In genomic region chr10:73941300-73941699, GRCh38 we compare ENCODE assay signal across 9 cellular contexts. TPM values are rescaled to one million over a fixed set of nuclear protein-coding genes. Genes with fewer than 3 reads are reported as not detected.
DNase-seq lines count a peak whose midpoint lies in the region; ATAC-seq, FAIRE-seq and TF ChIP-seq lines count a peak whose summit lies in the region.
"Had no signal": no experiment of that assay in that cellular context is flagged by ENCODE, and none has a peak within 500 bp of the region (broad histone marks: within the 10 kb centered on the region; RNA-seq: fewer than 3 reads in every experiment).

No MANE protein-coding gene starts in this region.

- intact Hi-C loops in PC-3 (cut with micrococcal nuclease) = loop anchor here (1.0 to 10.0 kb wide), 10 partner anchors 16 to 286 kb away; partner anchors contain the start of gene SYNPO2L

- WGBS in H1 (ENCODE audit: extremely low coverage in 1 of 2, insufficient coverage in 1 of 2, insufficient read length in 1 of 2, insufficient replicate concordance in 2 of 2, low coverage in 1 of 2, low lambda C conversion rate in 2 of 2, missing lambda C conversion rate in 1 of 2), 2 experiments = 64% methylated on average over 2 of the region's 2 CpGs; no CpG with 5 or more reads in 1 of the 2 experiments

- POLR2A ChIA-PET in PC-3 (lab: Charles Lee; ENCODE audit: unreplicated experiment) = interaction anchor here (0.5 to 2.2 kb wide), 15 partner anchors 9 to 140 kb away, joined by 3 to 29 read pairs (median 3); partner anchors contain the start of gene VCL
- POLR2A ChIA-PET in H1 (lab: Charles Lee; ENCODE audit: partially characterized antibody) = interaction anchor here (0.8 to 5.1 kb wide), 9 partner anchors 13 to 197 kb away, joined by 3 to 25 read pairs (median 4); partner anchors contain the start of gene VCL

- no peak for FAIRE-seq in H1 (lab: Jason Lieb, UNC)

- H4K8ac ChIP-seq in H1 (ENCODE audit: extremely low read depth, insufficient read depth, low read length) = no peak overlapping the region

- no peak overlapping the region for H3K14ac ChIP-seq in H1 (ENCODE audit: insufficient read length)

- no peaks in the 10 kb centered on the region for H3K79me1 ChIP-seq in H1 (ENCODE audit: low read depth, low read length)

- H3K27me3 ChIP-seq in ACC112 (ENCODE audit: insufficient read depth, low read length) (no peaks in the 10 kb centered on the region), PC-3 (ENCODE audit: low read length) (no peaks in the 10 kb centered on the region), H1 (replicated peaks in 1 of 4; ENCODE audit: control insufficient read depth in 3 of 4, extremely low read depth in 1 of 4, insufficient read depth in 3 of 4, low read length in 3 of 4) (0 out of 7 replicates have a peak, but pooled peaks cover 0 to 2% (median 0%) of the 10 kb centered on the region in 4 experiments), neuron (ENCODE audit: insufficient read depth, low read length) (no peaks in the 10 kb centered on the region)

- TF ChIP-seq CTCF in PC-3 (conservative IDR thresholded peaks at IDR 0.05; ENCODE audit: low read depth, low read length) = 0 out of 2 replicates have a peak, but pooled peaks have one; percentile 26
- TF ChIP-seq CTCF in H1 (IDR thresholded peaks at IDR 0.05; ENCODE audit: control extremely low read depth in 1 of 3, insufficient read depth in 1 of 3, low read depth in 1 of 3, low read length in 3 of 3) = no peak

- H3K23me2 ChIP-seq in H1 (ENCODE audit: low read depth, low read length) = no peaks in the 10 kb centered on the region

- H4K20me1 ChIP-seq in PC-3 (ENCODE audit: low read length) (no peaks in the 10 kb centered on the region), H1 (replicated peaks in 1 of 2; ENCODE audit: control insufficient read depth in 1 of 2, insufficient read depth in 2 of 2, low read length in 2 of 2) (no peaks in the 10 kb centered on the region)

- 0 out of 2 replicates have a peak overlapping the region, but pooled peaks have one; percentile 2 for H3K27ac ChIP-seq in ACC112 (ENCODE audit: low read depth, low read length)
- peak overlapping the region; percentile 74 for H3K27ac ChIP-seq in PC-3 (ENCODE audit: low read length)
- H3K27ac ChIP-seq in H1 (ENCODE audit: low read depth, low read length) = no peak overlapping the region

- CTCF ChIA-PET in PC-3 (lab: Charles Lee) (interaction anchor here (0.5 to 6.4 kb wide), 43 partner anchors 9 to 178 kb away, joined by 3 to 317 read pairs (median 6); partner anchors contain the start of gene VCL), H1 (lab: Charles Lee; ENCODE audit: partially characterized antibody) (interaction anchor here (0.5 to 21.6 kb wide), 34 partner anchors 10 to 230 kb away, joined by 3 to 681 read pairs (median 6); partner anchors contain the start of gene PLAU)

- TF ChIP-seq EP300 in H1 (IDR thresholded peaks at IDR 0.05; ENCODE audit: borderline replicate concordance in 1 of 2, low read depth in 2 of 2, low read length in 2 of 2) = no peak

- H2AFZ ChIP-seq in ACC112 (ENCODE audit: low read length, unreplicated experiment) = peak overlapping the region; percentile 48
- H2AFZ ChIP-seq in PC-3 (ENCODE audit: low read length) = peak overlapping the region; percentile 69
- 0 out of 2 replicates have a peak overlapping the region, but pooled peaks have one; percentile 93 for H2AFZ ChIP-seq in H1 (ENCODE audit: low read length)
- H2AFZ ChIP-seq in neuron (ENCODE audit: low read depth, low read length) = peak overlapping the region; percentile 83

- H3K9me3 ChIP-seq in PC-3 (ENCODE audit: low read length) = no peaks in the 10 kb centered on the region
- H3K9me3 ChIP-seq in H1 (ENCODE audit: insufficient read depth in 2 of 2, low read depth in 1 of 2, low read length in 1 of 2) = peaks cover 9 to 12% of the 10 kb centered on the region in 2 experiments; a peak in 3 of 4 replicates
- H3K9me3 ChIP-seq in neuron (ENCODE audit: low read length) = peaks cover 2% of the 10 kb centered on the region

- peak overlapping the region; percentile 64 for H3K4me2 ChIP-seq in PC-3 (ENCODE audit: low read length)
- no peak overlapping the region for H3K4me2 ChIP-seq in H1 (ENCODE audit: insufficient read depth in 1 of 2, low read depth in 2 of 2, low read length in 2 of 2)

- H3K36me3 Mint-ChIP-seq in activated naive CD4-positive, alpha-beta T cell treated with anti-CD3 and anti-CD28 coated beads, Interleukin-2, amount 50 U/mL, for 72 hours = no peaks in the 10 kb centered on the region

- DNase-seq in PC-3 (peak; percentile 100), H1 (ENCODE audit: low read depth in 1 of 2, low spot score in 2 of 2) (no peak), Ammon's horn (ENCODE audit: low spot score) (no peak)
- DNase-seq in activated naive CD4-positive, alpha-beta T cell treated with anti-CD3 and anti-CD28 coated beads, Interleukin-2, amount 50 U/mL, for 72 hours (ENCODE audit: low spot score in 2 of 2) = no peak
- no peak for DNase-seq in stimulated activated naive CD4-positive, alpha-beta T cell treated with Interleukin-2 at 50 U/mL for 16 hours (lab: John Stamatoyannopoulos, UW)
- DNase-seq: SIG-M5 had no signal

- H2BK120ac ChIP-seq in H1 (replicated peaks; ENCODE audit: low read depth, low read length) = no peak overlapping the region

- H3K79me2 ChIP-seq in ACC112 (ENCODE audit: control insufficient read depth, insufficient read depth, low read length, unreplicated experiment) (no peaks in the 10 kb centered on the region), PC-3 (ENCODE audit: low read length) (no peaks in the 10 kb centered on the region), H1 (ENCODE audit: control insufficient read depth in 1 of 2, insufficient read depth in 2 of 2, low read length in 2 of 2) (no peaks in the 10 kb centered on the region)

- BruUV-seq in PC-3 (replicated peaks; lab: Mats Ljungman, UMichigan) = no TSS peak

- 0 out of 2 replicates have a peak overlapping the region, but pooled peaks have one; percentile 45 for H2BK12ac ChIP-seq in H1 (ENCODE audit: low read depth, low read length)

- H3K36me3 ChIP-seq in ACC112 (ENCODE audit: insufficient read depth, low read length) = no peaks in the 10 kb centered on the region
- no peaks in the 10 kb centered on the region for H3K36me3 ChIP-seq in PC-3 (ENCODE audit: low read depth, low read length)
- H3K36me3 ChIP-seq in H1 (ENCODE audit: control insufficient read depth in 2 of 4, insufficient read depth in 4 of 4, low read length in 3 of 4) = no peaks in the 10 kb centered on the region
- no peaks in the 10 kb centered on the region for H3K36me3 ChIP-seq in neuron (ENCODE audit: insufficient read depth, low read length)

- H3K4me1 ChIP-seq in ACC112 (ENCODE audit: control insufficient read depth, insufficient read depth, low read length, unreplicated experiment) = peaks cover 20% of the 10 kb centered on the region
- peaks cover 31% of the 10 kb centered on the region for H3K4me1 ChIP-seq in PC-3 (ENCODE audit: insufficient read depth, low read length)
- H3K4me1 ChIP-seq in H1 (replicated peaks in 1 of 4; ENCODE audit: control insufficient read depth in 3 of 4, insufficient read depth in 4 of 4, low read length in 3 of 4) = peaks cover 0 to 4% (median 2%) of the 10 kb centered on the region in 4 experiments; a peak in 3 of 7 replicates
- H3K4me1 ChIP-seq in neuron (ENCODE audit: insufficient read depth, low read length) = peaks cover 5% of the 10 kb centered on the region

- H3K18ac ChIP-seq in H1 (ENCODE audit: extremely low read depth, low read length) = no peak overlapping the region

- no peak for TF ChIP-seq POLR2A in H1 (IDR thresholded peaks at IDR 0.05; ENCODE audit: control extremely low read depth in 1 of 2, low read depth in 2 of 2, low read length in 2 of 2)

- no peak overlapping the region for H3K23ac ChIP-seq in H1 (ENCODE audit: insufficient read length)

- no peak overlapping the region for H2BK20ac ChIP-seq in H1 (ENCODE audit: low read length)

- H3K27ac Mint-ChIP-seq in activated naive CD4-positive, alpha-beta T cell treated with anti-CD3 and anti-CD28 coated beads, Interleukin-2, amount 50 U/mL, for 72 hours = peak overlapping the region in 1 of 2 donors; percentile 14

- no peak overlapping the region for H3K4ac ChIP-seq in H1 (replicated peaks; ENCODE audit: insufficient read length, low read depth, low read length)

- H3K4me3 ChIP-seq in ACC112 (ENCODE audit: low read depth, low read length) (peak overlapping the region; percentile 42; the same call in 1 of the 2 replicates), PC-3 (ENCODE audit: low read length) (peak overlapping the region; percentile 38), H1 (ENCODE audit: extremely low read depth in 1 of 4, insufficient read depth in 2 of 4, low read depth in 3 of 4, low read length in 4 of 4) (no peak overlapping the region), neuron (ENCODE audit: low read length) (peak overlapping the region; percentile 36)

- H4K91ac ChIP-seq in H1 (replicated peaks; ENCODE audit: insufficient read length, low read length) = no peak overlapping the region

- no peaks in the 10 kb centered on the region for H3K9me2 ChIP-seq in PC-3 (replicated peaks; ENCODE audit: low read length)

- TF ChIP-seq RAD21 in H1 (IDR thresholded peaks at IDR 0.05 in 1 of 2, conservative IDR thresholded peaks at IDR 0.05 in 1 of 2; ENCODE audit: low read depth in 2 of 2, low read length in 2 of 2) = no peak

- no peak overlapping the region for H2BK5ac ChIP-seq in H1 (ENCODE audit: low read depth, low read length)

- H2AK5ac ChIP-seq in H1 (ENCODE audit: low read depth, low read length) = no peak overlapping the region

- no peak overlapping the region for H4K5ac ChIP-seq in H1 (ENCODE audit: insufficient read length, low read depth, low read length)

- peak; percentile 86 for ATAC-seq in PC-3
- no peak for ATAC-seq in activated naive CD4-positive, alpha-beta T cell treated with anti-CD3 and anti-CD28 coated beads, Interleukin-2, amount 50 U/mL, for 72 hours
- no peak for ATAC-seq in GM19351 (IDR thresholded peaks at IDR 0.05; ENCODE audit: unreplicated experiment)

- peak overlapping the region; percentile 68 for H3K9ac ChIP-seq in PC-3 (ENCODE audit: low read length)
- H3K9ac ChIP-seq in H1 (replicated peaks in 1 of 4; ENCODE audit: extremely low read depth in 1 of 4, low read depth in 3 of 4, low read length in 3 of 4) = no peak overlapping the region

- no peaks in the 10 kb centered on the region for H3K9me3 Mint-ChIP-seq in activated naive CD4-positive, alpha-beta T cell treated with anti-CD3 and anti-CD28 coated beads, Interleukin-2, amount 50 U/mL, for 72 hours

- H3K56ac ChIP-seq in H1 (replicated peaks; ENCODE audit: insufficient read length, low read depth, low read length) = no peak overlapping the region

- H3F3A ChIP-seq in PC-3 (ENCODE audit: low read length, unreplicated experiment) = peaks cover 6% of the 10 kb centered on the region

- no peak overlapping the region for H2BK15ac ChIP-seq in H1 (ENCODE audit: low read length)

RNA-seq across cellular contexts. Expression of gene PLAU, which starts 30.4 kb away (rescaled TPM):
- 1,570 and 1,582 TPM in 2 replicates for total RNA-seq in PC-3 (2014; rRNA removed)
- total RNA-seq in H1 (2021; fragmentation: NEBNext Ultra II Directional; extraction: Animal tissue kit (Norgen Biotek cat#: 25700)) = 23.8 and 26.1 TPM in 2 replicates
- 15.8 and 16.2 TPM in 2 replicates for polyA plus RNA-seq in H1 (2011; rRNA removed)
- polyA plus RNA-seq in H1 (2011; cell fraction: cytosol; rRNA removed) = 19.5 TPM
- 21.1 TPM for polyA plus RNA-seq in H1 (2011; cell fraction: nucleus; rRNA removed)
- 19.7 to 29.1 TPM (median 26.3 TPM) in 4 replicates for polyA plus RNA-seq in H1 (2012, experiment 1 of 2)
- 23.8 TPM for polyA plus RNA-seq in H1 (2012, experiment 2 of 2)
- polyA plus RNA-seq in H1 (2013, experiment 1 of 2) = 30.9 TPM
- 32.5 TPM for polyA plus RNA-seq in H1 (2013, experiment 2 of 2)
- polyA minus RNA-seq in H1 (2011; rRNA and poly(A)+ RNA removed) = 9.7 and 10.8 TPM in 2 replicates
- 6.0 TPM for polyA minus RNA-seq in H1 (2011; cell fraction: cytosol; rRNA and poly(A)+ RNA removed)
- 4.4 TPM for polyA minus RNA-seq in H1 (2011; cell fraction: nucleus; rRNA and poly(A)+ RNA removed)
- total RNA-seq in activated naive CD4-positive, alpha-beta T cell treated with anti-CD3 and anti-CD28 coated beads, Interleukin-2, amount 50 U/mL, for 72 hours = under 1 TPM; 0.14 to 0.39 TPM

RNA-seq across cellular contexts. Expression of gene VCL, which starts 56.6 kb away (rescaled TPM):
- total RNA-seq in PC-3 (2014; rRNA removed) = 382 and 445 TPM in 2 replicates
- 361 and 377 TPM in 2 replicates for total RNA-seq in H1 (2021; fragmentation: NEBNext Ultra II Directional; extraction: Animal tissue kit (Norgen Biotek cat#: 25700))
- polyA plus RNA-seq in H1 (2011; rRNA removed) = 91.8 and 119 TPM in 2 replicates
- polyA plus RNA-seq in H1 (2011; cell fraction: cytosol; rRNA removed) = 116 TPM
- 183 TPM for polyA plus RNA-seq in H1 (2011; cell fraction: nucleus; rRNA removed)
- 169 to 191 TPM (median 182 TPM) in 4 replicates for polyA plus RNA-seq in H1 (2012, experiment 1 of 2)
- polyA plus RNA-seq in H1 (2012, experiment 2 of 2) = 19.7 TPM
- 282 TPM for polyA plus RNA-seq in H1 (2013, experiment 1 of 2)
- polyA plus RNA-seq in H1 (2013, experiment 2 of 2) = 348 TPM
- 196 and 261 TPM in 2 replicates for polyA minus RNA-seq in H1 (2011; rRNA and poly(A)+ RNA removed)
- polyA minus RNA-seq in H1 (2011; cell fraction: cytosol; rRNA and poly(A)+ RNA removed) = 193 TPM
- polyA minus RNA-seq in H1 (2011; cell fraction: nucleus; rRNA and poly(A)+ RNA removed) = 317 TPM
- 10 to 100 TPM in 1 of 2 donors, 1 to 10 TPM in 1; 9.7 to 15.6 TPM for total RNA-seq in activated naive CD4-positive, alpha-beta T cell treated with anti-CD3 and anti-CD28 coated beads, Interleukin-2, amount 50 U/mL, for 72 hours

Comparison
In these comparisons a context has a peak if more than half of its experiments do, and no peak if none do; other contexts are left out.
1. H3K4me3 ChIP-seq: peak in ACC112 (single experiment), PC-3 (single experiment) and neuron (single experiment); none in H1 (0 of 4).
2. RNA of gene PLAU, which starts 30.4 kb away (total RNA-seq): 1,570 to 1,582 TPM in PC-3; 23.8 to 26.1 TPM in H1 and 0.14 to 0.39 TPM in activated naive CD4-positive, alpha-beta T cell treated with anti-CD3 and anti-CD28 coated beads, Interleukin-2, amount 50 U/mL, for 72 hours; every median in the first group is over 10 times any median in the second.
3. RNA of gene VCL, which starts 56.6 kb away (total RNA-seq): 382 to 445 TPM in PC-3 and 361 to 377 TPM in H1; 9.7 to 15.6 TPM in activated naive CD4-positive, alpha-beta T cell treated with anti-CD3 and anti-CD28 coated beads, Interleukin-2, amount 50 U/mL, for 72 hours; every median in the first group is over 10 times any median in the second.
4. Peak in every context shown above with its lines, with median percentiles within 50 percentile points of each other: H2AFZ ChIP-seq.